8 cellular contexts compared by ENCODE assay signal in the genomic region with DNA sequence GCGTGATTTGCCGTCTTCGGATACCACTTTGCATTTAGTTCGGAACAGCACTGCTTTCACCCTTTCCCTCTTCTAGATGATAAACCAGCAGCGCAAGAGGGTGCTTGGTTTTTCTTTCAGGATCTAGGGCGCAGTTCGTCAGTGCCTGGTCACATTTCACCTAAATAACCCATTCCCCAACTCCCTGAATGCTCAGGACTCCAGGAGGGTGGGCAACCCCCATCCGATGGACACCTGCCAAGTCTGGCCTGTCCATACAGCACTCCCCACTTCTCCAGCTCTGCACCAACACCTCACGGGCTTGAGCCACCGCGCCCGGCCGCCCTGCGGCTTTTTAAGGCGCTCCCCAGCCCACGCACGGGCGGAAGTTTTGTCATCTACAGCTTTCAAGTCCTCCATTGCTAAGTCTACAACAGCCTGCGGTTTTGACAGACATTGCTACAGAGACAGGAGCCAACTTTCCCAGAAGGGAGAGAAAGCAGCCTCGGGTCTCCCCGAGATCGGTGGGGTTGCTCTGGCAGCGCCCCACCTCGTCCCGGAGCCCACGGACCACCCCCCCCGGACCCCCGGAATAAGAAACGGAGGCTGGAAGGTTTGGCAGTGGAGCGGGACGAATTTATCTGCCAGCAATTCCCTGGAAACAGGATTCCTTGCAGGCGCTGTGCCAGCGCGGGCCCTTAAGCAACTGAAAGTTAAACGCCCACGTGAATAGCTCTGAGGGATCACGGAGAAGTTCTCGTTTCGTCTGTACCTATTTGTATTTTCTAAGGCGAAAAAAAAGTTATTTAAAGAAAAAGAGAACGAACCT. TPM values are rescaled to one million over a fixed set of nuclear protein-coding genes. Genes with fewer than 3 reads are reported as not detected.
A peak's percentile ranks its signal among the peaks of the same experiment; 100 is the strongest.
DNase-seq lines count a peak whose midpoint lies in the region; ATAC-seq, FAIRE-seq and TF ChIP-seq lines count a peak whose summit lies in the region.

No MANE protein-coding gene starts in this region.

- BruUV-seq in endothelial cell of umbilical vein (replicated peaks; lab: Mats Ljungman, UMichigan): no TSS peak

- H3K4me3 Mint-ChIP-seq in activated CD8-positive, alpha-beta T cell treated with anti-CD3 and anti-CD28 coated beads, Interleukin-2, amount 10 ng/mL, durations not matched to agents 7 days and 5 days: peak overlapping the region; percentile 76
- peak overlapping the region; percentile 86 to 98 (median 96) for H3K4me3 Mint-ChIP-seq in naive thymus-derived CD8-positive, alpha-beta T cell

- H3K79me2 ChIP-seq in endothelial cell of umbilical vein (ENCODE audit: control insufficient read depth, insufficient read depth, low read length): no peaks in the 10 kb centered on the region

- H3K4me3 ChIP-seq in endothelial cell of umbilical vein (replicated peaks in 1 of 3; ENCODE audit: insufficient read depth in 1 of 3, low read depth in 1 of 3, low read length in 3 of 3): peak overlapping the region in 2 of 3 experiments; percentile 17 to 37

- no peaks in the 10 kb centered on the region for H3K9me3 ChIP-seq in endothelial cell of umbilical vein (replicated peaks; ENCODE audit: control insufficient read depth, insufficient read depth, low read length)

- DNase-seq in GM04504 (ENCODE audit: low read depth): peak; percentile 6
- DNase-seq in KG1 (lab: John Stamatoyannopoulos, UW): peak; percentile 24
- DNase-seq in activated CD8-positive, alpha-beta T cell treated with anti-CD3 and anti-CD28 coated beads, Interleukin-2, amount 10 ng/mL, durations not matched to agents 7 days and 5 days: peak; percentile 76
- peak; percentile 11 for DNase-seq in endothelial cell of umbilical vein (ENCODE audit: low read depth, low spot score)
- DNase-seq in naive thymus-derived CD8-positive, alpha-beta T cell: peak; percentile 53 to 85 (median 70)
- DNase-seq in stimulated activated naive CD4-positive, alpha-beta T cell (lab: John Stamatoyannopoulos, UW): peak; percentile 46 to 75 (median 61)
- no peak for DNase-seq in NCI-H2081 (lab: John Stamatoyannopoulos, UW)
- DNase-seq in occipital lobe (lab: John Stamatoyannopoulos, UW): no peak

- H3K9me1 ChIP-seq in endothelial cell of umbilical vein (replicated peaks; ENCODE audit: control insufficient read depth, extremely low read depth, insufficient read depth, low read length): no peaks in the 10 kb centered on the region

- H3K4me1 Mint-ChIP-seq in activated CD8-positive, alpha-beta T cell treated with anti-CD3 and anti-CD28 coated beads, Interleukin-2, amount 10 ng/mL, durations not matched to agents 7 days and 5 days (ENCODE audit: low read depth): peaks cover 71% of the 10 kb centered on the region
- H3K4me1 Mint-ChIP-seq in naive thymus-derived CD8-positive, alpha-beta T cell: peaks cover 21 to 64% (median 60%) of the 10 kb centered on the region in 4 donors

- H4K20me1 ChIP-seq in endothelial cell of umbilical vein (replicated peaks; ENCODE audit: control insufficient read depth, extremely low read depth, insufficient read depth, low read length): no peaks in the 10 kb centered on the region

- dilution Hi-C loops in endothelial cell of umbilical vein (cut with MboI; ENCODE audit: extremely low pct_ligation_motif_present, low sequenced_read_pairs): no loop called here

- no peaks in the 10 kb centered on the region for H3K36me3 ChIP-seq in endothelial cell of umbilical vein (ENCODE audit: control insufficient read depth in 2 of 2, extremely low read depth in 1 of 2, insufficient read depth in 2 of 2, low read length in 2 of 2)

- CTCF ChIA-PET in activated CD8-positive, alpha-beta T cell treated with anti-CD3 and anti-CD28 coated beads, Interleukin-2, amount 10 ng/mL, durations not matched to agents 7 days and 5 days (lab: Charles Lee): interaction anchor here (0.8 to 2.9 kb wide), 8 partner anchors 35 to 174 kb away, joined by 3 to 30 read pairs (median 8); a partner anchor contains a TSS
- CTCF ChIA-PET in endothelial cell of umbilical vein (lab: Charles Lee): no interaction called here

- peaks cover 5% of the 10 kb centered on the region for H3K4me1 ChIP-seq in endothelial cell of umbilical vein (ENCODE audit: control insufficient read depth, extremely low read depth, insufficient read depth, low read length)

- no peak for TF ChIP-seq POLR2A in endothelial cell of umbilical vein (IDR thresholded peaks at IDR 0.05; ENCODE audit: low read depth, low read length)

- peaks cover 11% of the 10 kb centered on the region for H3K9me3 Mint-ChIP-seq in activated CD8-positive, alpha-beta T cell treated with anti-CD3 and anti-CD28 coated beads, Interleukin-2, amount 10 ng/mL, durations not matched to agents 7 days and 5 days (ENCODE audit: insufficient read depth)
- H3K9me3 Mint-ChIP-seq in naive thymus-derived CD8-positive, alpha-beta T cell: peaks cover 0 to 59% (median 19%) of the 10 kb centered on the region in 9 donors

- no peak overlapping the region for H2AFZ ChIP-seq in endothelial cell of umbilical vein (ENCODE audit: low read depth, low read length)

- FAIRE-seq in endothelial cell of umbilical vein (lab: Jason Lieb, UNC): no peak

- TF ChIP-seq CTCF in endothelial cell of umbilical vein (IDR thresholded peaks at IDR 0.05; ENCODE audit: extremely low read depth in 1 of 2, insufficient read depth in 1 of 2, low read depth in 1 of 2, low read length in 2 of 2): no peak

- peaks cover 95% of the 10 kb centered on the region for H3K36me3 Mint-ChIP-seq in activated CD8-positive, alpha-beta T cell treated with anti-CD3 and anti-CD28 coated beads, Interleukin-2, amount 10 ng/mL, durations not matched to agents 7 days and 5 days (ENCODE audit: low read depth)
- peaks cover 41 to 75% (median 72%) of the 10 kb centered on the region in 3 donors for H3K36me3 Mint-ChIP-seq in naive thymus-derived CD8-positive, alpha-beta T cell

- H3K27ac ChIP-seq in endothelial cell of umbilical vein (ENCODE audit: insufficient read depth, low read depth, low read length): no peak overlapping the region

- no peaks in the 10 kb centered on the region for H3K27me3 Mint-ChIP-seq in activated CD8-positive, alpha-beta T cell treated with anti-CD3 and anti-CD28 coated beads, Interleukin-2, amount 10 ng/mL, durations not matched to agents 7 days and 5 days (ENCODE audit: low read depth)
- H3K27me3 Mint-ChIP-seq in naive thymus-derived CD8-positive, alpha-beta T cell: peaks cover 0 to 16% (median 0%) of the 10 kb centered on the region in 5 donors

- intact Hi-C loops in endothelial cell of umbilical vein (cut with micrococcal nuclease): loop anchor here (1.0 kb wide), 1 partner anchor 54 kb away; no protein-coding TSS in a partner anchor

- no peak overlapping the region for H3K9ac ChIP-seq in endothelial cell of umbilical vein (replicated peaks; ENCODE audit: extremely low read depth, insufficient read depth, low read length)

- POLR2A ChIA-PET in activated CD8-positive, alpha-beta T cell treated with anti-CD3 and anti-CD28 coated beads, Interleukin-2, amount 10 ng/mL, durations not matched to agents 7 days and 5 days (lab: Charles Lee): interaction anchor here (1.0 to 2.9 kb wide), 12 partner anchors 8 to 273 kb away, joined by 3 to 13 read pairs (median 4); a partner anchor contains a TSS
- POLR2A ChIA-PET in endothelial cell of umbilical vein (lab: Charles Lee): no interaction called here
- POLR2A ChIA-PET in naive thymus-derived CD8-positive, alpha-beta T cell (lab: Charles Lee): interaction anchor here (0.6 to 4.8 kb wide), 37 partner anchors 10 to 315 kb away, joined by 3 to 49 read pairs (median 6); a partner anchor contains a TSS

- H3K4me2 ChIP-seq in endothelial cell of umbilical vein (ENCODE audit: insufficient read depth, low read length): peak overlapping the region; percentile 62

- ATAC-seq in activated CD8-positive, alpha-beta T cell treated with anti-CD3 and anti-CD28 coated beads, Interleukin-2, amount 10 ng/mL, durations not matched to agents 7 days and 5 days: peak; percentile 69
- peak; percentile 80 to 86 for ATAC-seq in naive thymus-derived CD8-positive, alpha-beta T cell

- H3K27ac Mint-ChIP-seq in activated CD8-positive, alpha-beta T cell treated with anti-CD3 and anti-CD28 coated beads, Interleukin-2, amount 10 ng/mL, durations not matched to agents 7 days and 5 days: peak overlapping the region; percentile 90
- peak overlapping the region; percentile 96 to 99 (median 98) for H3K27ac Mint-ChIP-seq in naive thymus-derived CD8-positive, alpha-beta T cell

- peaks cover 77 to 83% of the 10 kb centered on the region in 2 experiments for H3K27me3 ChIP-seq in endothelial cell of umbilical vein (ENCODE audit: control insufficient read depth in 2 of 2, insufficient read depth in 2 of 2, low read length in 2 of 2)

RNA-seq across cellular contexts. Expression of a gene that starts 38.6 kb away (rescaled TPM):
- total RNA-seq in activated CD8-positive, alpha-beta T cell treated with anti-CD3 and anti-CD28 coated beads, Interleukin-2, amount 10 ng/mL, durations not matched to agents 7 days and 5 days: 10 to 100 TPM; 56.2 to 56.3 TPM
- total RNA-seq in endothelial cell of umbilical vein: 13.7 and 24.7 TPM in 2 replicates
- 1.8 and 2.3 TPM in 2 replicates for polyA plus RNA-seq in endothelial cell of umbilical vein
- polyA plus RNA-seq in endothelial cell of umbilical vein (2011; cell fraction: cytosol; rRNA removed): 1.3 and 1.8 TPM in 2 replicates
- 4.9 and 8.0 TPM in 2 replicates for polyA plus RNA-seq in endothelial cell of umbilical vein (2011; cell fraction: nucleus; rRNA removed)
- 0.87 and 8.5 TPM in 2 replicates for polyA plus RNA-seq in endothelial cell of umbilical vein (2012)
- 10.4 and 13.7 TPM in 2 replicates for polyA minus RNA-seq in endothelial cell of umbilical vein
- polyA minus RNA-seq in endothelial cell of umbilical vein (2011; cell fraction: cytosol; rRNA and poly(A)+ RNA removed): 7.3 TPM
- polyA minus RNA-seq in endothelial cell of umbilical vein (2011; cell fraction: nucleus; rRNA and poly(A)+ RNA removed): 2.4 and 4.5 TPM in 2 replicates
- total RNA-seq in naive thymus-derived CD8-positive, alpha-beta T cell: 10 to 100 TPM; 15.9 to 17.0 TPM
- 1 to 10 TPM; 3.2 to 9.5 (median 3.4) TPM for polyA plus RNA-seq in naive thymus-derived CD8-positive, alpha-beta T cell
- total RNA-seq in occipital lobe: 0.31 TPM

RNA-seq across cellular contexts. Expression of a gene that starts 50.4 kb away (rescaled TPM):
- total RNA-seq in activated CD8-positive, alpha-beta T cell treated with anti-CD3 and anti-CD28 coated beads, Interleukin-2, amount 10 ng/mL, durations not matched to agents 7 days and 5 days: 100 to 1,000 TPM; 115 to 123 TPM
- total RNA-seq in endothelial cell of umbilical vein (not detected in 2 replicates), occipital lobe (not detected)
- polyA plus RNA-seq in endothelial cell of umbilical vein: not detected in 2 replicates
- polyA plus RNA-seq in endothelial cell of umbilical vein (2011; cell fraction: cytosol; rRNA removed): not detected in 2 replicates
- not detected in 2 replicates for polyA plus RNA-seq in endothelial cell of umbilical vein (2011; cell fraction: nucleus; rRNA removed)
- polyA plus RNA-seq in endothelial cell of umbilical vein (2012): not detected in 2 replicates
- polyA minus RNA-seq in endothelial cell of umbilical vein: 0.12 TPM in 1 of 2 replicates, not detected in the other
- polyA minus RNA-seq in endothelial cell of umbilical vein (2011; cell fraction: cytosol; rRNA and poly(A)+ RNA removed): not detected
- not detected in 2 replicates for polyA minus RNA-seq in endothelial cell of umbilical vein (2011; cell fraction: nucleus; rRNA and poly(A)+ RNA removed)
- total RNA-seq in naive thymus-derived CD8-positive, alpha-beta T cell: 10 to 100 TPM; 44.7 to 51.1 TPM
- polyA plus RNA-seq in naive thymus-derived CD8-positive, alpha-beta T cell: 10 to 100 TPM in 2 of 3 donors, 1 to 10 TPM in 1; 9.6 to 12.3 (median 10.9) TPM

RNA-seq across cellular contexts. Expression of a gene that starts 54.8 kb away (rescaled TPM):
- 10 to 100 TPM; 11.2 to 12.4 TPM for total RNA-seq in activated CD8-positive, alpha-beta T cell treated with anti-CD3 and anti-CD28 coated beads, Interleukin-2, amount 10 ng/mL, durations not matched to agents 7 days and 5 days
- total RNA-seq in endothelial cell of umbilical vein: 29.9 and 42.6 TPM in 2 replicates
- 13.4 and 17.8 TPM in 2 replicates for polyA plus RNA-seq in endothelial cell of umbilical vein
- 15.3 and 17.7 TPM in 2 replicates for polyA plus RNA-seq in endothelial cell of umbilical vein (2011; cell fraction: cytosol; rRNA removed)
- 76.7 and 78.6 TPM in 2 replicates for polyA plus RNA-seq in endothelial cell of umbilical vein (2011; cell fraction: nucleus; rRNA removed)
- 28.1 and 42.4 TPM in 2 replicates for polyA plus RNA-seq in endothelial cell of umbilical vein (2012)
- 28.9 and 33.5 TPM in 2 replicates for polyA minus RNA-seq in endothelial cell of umbilical vein
- polyA minus RNA-seq in endothelial cell of umbilical vein (2011; cell fraction: cytosol; rRNA and poly(A)+ RNA removed): not detected
- 47.1 and 58.4 TPM in 2 replicates for polyA minus RNA-seq in endothelial cell of umbilical vein (2011; cell fraction: nucleus; rRNA and poly(A)+ RNA removed)
- 10 to 100 TPM; 10.5 to 12.1 TPM for total RNA-seq in naive thymus-derived CD8-positive, alpha-beta T cell
- polyA plus RNA-seq in naive thymus-derived CD8-positive, alpha-beta T cell: 1 to 10 TPM; 2.0 to 3.1 (median 2.1) TPM
- total RNA-seq in occipital lobe: 4.1 TPM

Comparison
In these comparisons a context has a peak if more than half of its experiments do, and no peak if none do; other contexts are left out.
1. DNase-seq: peak in GM04504 (single experiment), KG1 (single experiment), activated CD8-positive, alpha-beta T cell treated with anti-CD3 and anti-CD28 coated beads, Interleukin-2, amount 10 ng/mL, durations not matched to agents 7 days and 5 days (single experiment), endothelial cell of umbilical vein (single experiment), naive thymus-derived CD8-positive, alpha-beta T cell (10 of 10) and stimulated activated naive CD4-positive, alpha-beta T cell (6 of 6); none in NCI-H2081 (0 of 2) and occipital lobe (single experiment).
2. RNA of a gene that starts 38.6 kb away (total RNA-seq): 56.2 to 56.3 TPM in activated CD8-positive, alpha-beta T cell treated with anti-CD3 and anti-CD28 coated beads, Interleukin-2, amount 10 ng/mL, durations not matched to agents 7 days and 5 days, 15.9 to 17.0 TPM in naive thymus-derived CD8-positive, alpha-beta T cell and 13.7 to 24.7 TPM in endothelial cell of umbilical vein; 0.31 TPM in occipital lobe (single experiment); every median in the first group is over 10 times any median in the second.
3. RNA of a gene that starts 50.4 kb away (total RNA-seq): 115 to 123 TPM in activated CD8-positive, alpha-beta T cell treated with anti-CD3 and anti-CD28 coated beads, Interleukin-2, amount 10 ng/mL, durations not matched to agents 7 days and 5 days and 44.7 to 51.1 TPM in naive thymus-derived CD8-positive, alpha-beta T cell; not detected in endothelial cell of umbilical vein and not detected in occipital lobe (single experiment); every median in the first group is over 10 times any median in the second.